1 cellular context compared by ENCODE assay signal in the genomic region with DNA sequence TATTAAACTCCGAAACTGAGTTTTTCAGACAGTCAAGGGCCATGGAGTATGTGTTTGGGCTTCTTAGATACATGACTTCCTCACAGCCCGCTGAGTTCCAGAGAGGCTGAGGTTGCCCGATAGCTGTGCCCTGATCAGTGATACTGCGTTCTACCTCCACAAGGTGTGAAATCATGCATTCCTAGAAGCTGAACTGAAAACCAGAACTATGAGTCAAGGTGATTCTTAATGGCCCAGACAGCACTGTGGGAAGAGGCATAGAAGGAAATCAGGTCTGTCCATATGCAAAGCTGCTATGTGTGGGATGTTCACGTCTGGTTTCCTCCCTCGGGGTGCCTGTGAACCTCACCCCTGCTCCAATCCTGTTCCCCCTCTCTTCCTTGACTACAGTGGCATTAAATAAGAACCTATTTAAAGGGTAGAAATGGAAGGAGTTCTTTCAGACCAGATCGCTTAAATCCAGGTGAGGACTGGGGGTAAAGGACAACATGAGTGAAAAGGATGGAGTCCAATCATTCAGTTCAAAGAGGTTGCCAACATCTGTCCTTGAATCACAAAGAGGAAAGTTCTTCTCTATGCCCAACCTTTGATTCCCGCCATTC.
TF ChIP-seq lines count a peak whose summit lies in the region.

No MANE protein-coding gene starts in this region.

TF ChIP-seq in GM23338, 12 proteins besides CTCF, POLR2A, EP300 and RAD21 (continued from another document):
- TF ChIP-seq, protein P1, sequence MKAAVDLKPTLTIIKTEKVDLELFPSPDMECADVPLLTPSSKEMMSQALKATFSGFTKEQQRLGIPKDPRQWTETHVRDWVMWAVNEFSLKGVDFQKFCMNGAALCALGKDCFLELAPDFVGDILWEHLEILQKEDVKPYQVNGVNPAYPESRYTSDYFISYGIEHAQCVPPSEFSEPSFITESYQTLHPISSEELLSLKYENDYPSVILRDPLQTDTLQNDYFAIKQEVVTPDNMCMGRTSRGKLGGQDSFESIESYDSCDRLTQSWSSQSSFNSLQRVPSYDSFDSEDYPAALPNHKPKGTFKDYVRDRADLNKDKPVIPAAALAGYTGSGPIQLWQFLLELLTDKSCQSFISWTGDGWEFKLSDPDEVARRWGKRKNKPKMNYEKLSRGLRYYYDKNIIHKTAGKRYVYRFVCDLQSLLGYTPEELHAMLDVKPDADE (IDR thresholded peaks at IDR 0.05): no peak
